Comparison of ENCODE assay signal across 14 cellular contexts in the genomic region with DNA sequence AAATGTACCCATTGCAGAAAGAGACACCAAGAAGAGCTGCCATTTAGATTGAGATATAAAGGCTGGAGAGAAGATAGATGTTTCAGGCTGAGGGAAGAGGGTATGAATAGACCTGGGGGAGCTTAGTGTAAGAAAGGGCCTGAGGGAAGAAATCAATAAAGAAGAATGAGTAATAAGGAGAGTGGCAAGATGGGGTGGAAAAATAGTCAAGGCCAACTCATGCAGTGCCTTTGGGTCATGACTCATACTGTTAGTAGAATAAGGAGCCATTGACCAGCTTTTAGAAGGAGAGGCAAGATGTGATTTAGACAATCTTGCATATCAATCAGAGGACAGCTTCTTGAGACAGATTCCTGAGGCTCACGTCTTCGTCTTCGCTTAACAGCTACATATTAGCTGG.
DNase-seq lines count a peak whose midpoint lies in the region; ATAC-seq and TF ChIP-seq lines count a peak whose summit lies in the region.
"Had no signal": no experiment of that assay in that cellular context is flagged by ENCODE, and none has a peak within 500 bp of the region (broad histone marks: within the 10 kb centered on the region; RNA-seq: fewer than 3 reads in every experiment).

No MANE protein-coding gene starts in this region.

- TF ChIP-seq CTCF in astrocyte of the spinal cord (IDR thresholded peaks at IDR 0.05; ENCODE audit: low read depth, low read length): no peak
- no peak for TF ChIP-seq CTCF in osteoblast (IDR thresholded peaks at IDR 0.05; ENCODE audit: extremely low read depth, low read depth, low read length)

- no peak overlapping the region for H3K4me2 ChIP-seq in osteoblast (ENCODE audit: insufficient read depth, low read length)

- H4K20me1 ChIP-seq in osteoblast (ENCODE audit: insufficient read depth, low read length): no peaks in the 10 kb centered on the region

- peak overlapping the region; percentile 21 for H3K27ac ChIP-seq in osteoblast (ENCODE audit: low read depth, low read length)
- H3K27ac ChIP-seq: parathyroid adenoma had no signal

- H3K79me2 ChIP-seq in osteoblast (ENCODE audit: insufficient read depth, low read length): no peaks in the 10 kb centered on the region
- H3K79me2 ChIP-seq: parathyroid adenoma had no signal

- no peak for ATAC-seq in HG03439 (IDR thresholded peaks at IDR 0.05; ENCODE audit: unreplicated experiment)
- ATAC-seq: T-helper 17 cell had no signal

- no peak overlapping the region for H3K4me3 ChIP-seq in astrocyte of the spinal cord (ENCODE audit: low read depth, low read length)
- no peak overlapping the region for H3K4me3 ChIP-seq in osteoblast (ENCODE audit: insufficient read depth, low read length)

- H3K4me3 Mint-ChIP-seq in activated CD4-positive, alpha-beta memory T cell treated with anti-CD3 and anti-CD28 coated beads for 36 hours: no peak overlapping the region
- H3K4me3 Mint-ChIP-seq in activated CD4-positive, alpha-beta memory T cell treated with anti-CD3 and anti-CD28 coated beads, Interleukin-2, amount 10 ng/mL, durations not matched to agents 7 days and 5 days: no peak overlapping the region
- H3K4me3 Mint-ChIP-seq: mesothelial cell of epicardium, T-helper 17 cell had no signal

- H3K9me3 ChIP-seq in osteoblast (ENCODE audit: low read depth, low read length): no peaks in the 10 kb centered on the region

- intact Hi-C loops in activated CD4-positive, alpha-beta memory T cell treated with anti-CD3 and anti-CD28 coated beads for 36 hours (cut with micrococcal nuclease): loop anchor here (1.0 to 2.0 kb wide), 3 partner anchors 8 to 180 kb away; no protein-coding TSS in a partner anchor

- H3K27me3 Mint-ChIP-seq in activated CD4-positive, alpha-beta memory T cell treated with anti-CD3 and anti-CD28 coated beads for 36 hours: no peaks in the 10 kb centered on the region
- H3K27me3 Mint-ChIP-seq in activated CD4-positive, alpha-beta memory T cell treated with anti-CD3 and anti-CD28 coated beads, Interleukin-2, amount 10 ng/mL, durations not matched to agents 7 days and 5 days: no peaks in the 10 kb centered on the region

- no peak overlapping the region for H2AFZ ChIP-seq in osteoblast (ENCODE audit: low read length)
- H2AFZ ChIP-seq: parathyroid adenoma had no signal

- peaks cover 35% of the 10 kb centered on the region for H3K4me1 Mint-ChIP-seq in activated CD4-positive, alpha-beta memory T cell treated with anti-CD3 and anti-CD28 coated beads for 36 hours (ENCODE audit: low read depth)
- H3K4me1 Mint-ChIP-seq in activated CD4-positive, alpha-beta memory T cell treated with anti-CD3 and anti-CD28 coated beads, Interleukin-2, amount 10 ng/mL, durations not matched to agents 7 days and 5 days: peaks cover 5% of the 10 kb centered on the region
- H3K4me1 Mint-ChIP-seq: T-helper 17 cell had no signal

- POLR2A ChIA-PET in activated CD4-positive, alpha-beta memory T cell treated with anti-CD3 and anti-CD28 coated beads for 36 hours (lab: Charles Lee): interaction anchor here (0.7 to 1.5 kb wide), 4 partner anchors 21 to 287 kb away, joined by 3 to 6 read pairs (median 4); a partner anchor contains a TSS
- POLR2A ChIA-PET in activated CD4-positive, alpha-beta memory T cell treated with anti-CD3 and anti-CD28 coated beads, Interleukin-2, amount 10 ng/mL, durations not matched to agents 7 days and 5 days (lab: Charles Lee): interaction anchor here (0.6 to 2.1 kb wide), 3 partner anchors 161 to 461 kb away, joined by 3 to 11 read pairs (median 3); a partner anchor contains a TSS

- in situ Hi-C loops in astrocyte of the spinal cord (cut with HindIII; ENCODE audit: low sequenced_read_pairs): no loop called here

- H3K27ac Mint-ChIP-seq in activated CD4-positive, alpha-beta memory T cell treated with anti-CD3 and anti-CD28 coated beads for 36 hours: no peak overlapping the region
- no peak overlapping the region for H3K27ac Mint-ChIP-seq in activated CD4-positive, alpha-beta memory T cell treated with anti-CD3 and anti-CD28 coated beads, Interleukin-2, amount 10 ng/mL, durations not matched to agents 7 days and 5 days
- H3K27ac Mint-ChIP-seq: mesothelial cell of epicardium, T-helper 17 cell had no signal

- peak; percentile 23 for DNase-seq in activated CD4-positive, alpha-beta memory T cell treated with anti-CD3 and anti-CD28 coated beads for 36 hours
- DNase-seq in activated CD4-positive, alpha-beta memory T cell treated with anti-CD3 and anti-CD28 coated beads, Interleukin-2, amount 10 ng/mL, durations not matched to agents 7 days and 5 days: no peak
- DNase-seq in HS-5 (ENCODE audit: low read depth): peak; percentile 63
- peak; percentile 57 for DNase-seq in astrocyte of the spinal cord (ENCODE audit: low read depth, low spot score)
- DNase-seq in osteoblast (ENCODE audit: insufficient read length, low spot score, missing footprints): no peak
- no peak for DNase-seq in cerebellum (ENCODE audit: low spot score)
- DNase-seq in epidermal melanocyte (ENCODE audit: insufficient read length, low spot score): no peak
- DNase-seq: effector CD8-positive, alpha-beta T cell; NCI-H1092; NCI-H446; T-helper 17 cell had no signal

- CTCF ChIA-PET in activated CD4-positive, alpha-beta memory T cell treated with anti-CD3 and anti-CD28 coated beads for 36 hours (lab: Charles Lee): interaction anchor here (0.8 to 1.7 kb wide), 4 partner anchors 15 to 397 kb away, joined by 3 to 6 read pairs (median 4); no protein-coding TSS in a partner anchor
- CTCF ChIA-PET in activated CD4-positive, alpha-beta memory T cell treated with anti-CD3 and anti-CD28 coated beads, Interleukin-2, amount 10 ng/mL, durations not matched to agents 7 days and 5 days (lab: Charles Lee): interaction anchor here (1.3 to 1.4 kb wide), 2 partner anchors 24 to 47 kb away, joined by 3 to 4 read pairs; no protein-coding TSS in a partner anchor

- H3K36me3 ChIP-seq in osteoblast (ENCODE audit: insufficient read depth, low read length): no peaks in the 10 kb centered on the region

- no peaks in the 10 kb centered on the region for H3K36me3 Mint-ChIP-seq in activated CD4-positive, alpha-beta memory T cell treated with anti-CD3 and anti-CD28 coated beads for 36 hours
- H3K36me3 Mint-ChIP-seq in activated CD4-positive, alpha-beta memory T cell treated with anti-CD3 and anti-CD28 coated beads, Interleukin-2, amount 10 ng/mL, durations not matched to agents 7 days and 5 days (ENCODE audit: low read depth): peaks cover 5% of the 10 kb centered on the region
- H3K36me3 Mint-ChIP-seq: mesothelial cell of epicardium had no signal

- peaks cover 33% of the 10 kb centered on the region for H3K4me1 ChIP-seq in osteoblast (ENCODE audit: insufficient read depth, low read length)

- no peaks in the 10 kb centered on the region for H3K9me3 Mint-ChIP-seq in activated CD4-positive, alpha-beta memory T cell treated with anti-CD3 and anti-CD28 coated beads for 36 hours
- no peaks in the 10 kb centered on the region for H3K9me3 Mint-ChIP-seq in activated CD4-positive, alpha-beta memory T cell treated with anti-CD3 and anti-CD28 coated beads, Interleukin-2, amount 10 ng/mL, durations not matched to agents 7 days and 5 days

- no peaks in the 10 kb centered on the region for H3K27me3 ChIP-seq in osteoblast (ENCODE audit: insufficient read depth, low read length)

Comparison
In these comparisons a context has a peak if more than half of its experiments do, and no peak if none do; other contexts are left out.
1. DNase-seq: peak in activated CD4-positive, alpha-beta memory T cell treated with anti-CD3 and anti-CD28 coated beads for 36 hours (single experiment), HS-5 (single experiment) and astrocyte of the spinal cord (single experiment); none in activated CD4-positive, alpha-beta memory T cell treated with anti-CD3 and anti-CD28 coated beads, Interleukin-2, amount 10 ng/mL, durations not matched to agents 7 days and 5 days (single experiment), osteoblast (single experiment), cerebellum (single experiment) and epidermal melanocyte (single experiment).